In genomic region chr12:4421590-4422031, GRCh38 we compare ENCODE assay signal across 8 cellular contexts. TPM values are rescaled to one million over a fixed set of nuclear protein-coding genes. Genes with fewer than 3 reads are reported as not detected.
DNase-seq lines count a peak whose midpoint lies in the region; ATAC-seq, FAIRE-seq and TF ChIP-seq lines count a peak whose summit lies in the region.

No MANE protein-coding gene starts in this region.

- FAIRE-seq in K562 (lab: Jason Lieb, UNC) (peak; percentile 78), urothelium cell line (lab: Jason Lieb, UNC) (peak; percentile 96)

- TF ChIP-seq EP300 in K562 (IDR thresholded peaks at IDR 0.05; ENCODE audit: low read length) = no peak

- intact Hi-C loops in K562 (cut with micrococcal nuclease) = loop anchor here (5.0 kb wide), 1 partner anchor 34 kb away; no protein-coding TSS in a partner anchor

- no peak overlapping the region for H3K4me2 ChIP-seq in K562 (ENCODE audit: insufficient read depth, low read length)

- in situ Hi-C loops in K562 (cut with MboI) = no loop called here

- no peaks in the 10 kb centered on the region for H3K36me3 ChIP-seq in K562 (ENCODE audit: control insufficient read depth, insufficient read depth, low read length)

- no peaks in the 10 kb centered on the region for H3K9me3 ChIP-seq in K562 (replicated peaks; ENCODE audit: control insufficient read depth, insufficient read depth, low read depth, low read length)

- no peak overlapping the region for H3K27ac ChIP-seq in K562 (ENCODE audit: extremely low read depth, low read depth, low read length)

- POLR2A ChIA-PET in K562 (lab: Yijun Ruan, JAX) = no interaction called here

- no peaks in the 10 kb centered on the region for H3K9me1 ChIP-seq in K562 (ENCODE audit: control insufficient read depth, insufficient read depth, low read length)

- CTCF ChIA-PET in K562 (lab: Yijun Ruan, JAX; ENCODE audit: low intra/inter-chr PET ratio) = interaction anchor here (1.1 kb wide), 1 partner anchor 105 kb away, joined by 3 read pairs; no protein-coding TSS in a partner anchor

- ATAC-seq in K562 (peak; percentile 69), GM18520 (IDR thresholded peaks at IDR 0.05; ENCODE audit: unreplicated experiment) (no peak), GM21737 (IDR thresholded peaks at IDR 0.05; ENCODE audit: unreplicated experiment) (no peak)

- TF ChIP-seq POLR2A in K562 (conservative IDR thresholded peaks at IDR 0.05) = no peak

- H3K4me1 ChIP-seq in K562 (replicated peaks in 1 of 2; ENCODE audit: control insufficient read depth in 2 of 2, insufficient read depth in 2 of 2, low read length in 2 of 2) = no peaks in the 10 kb centered on the region

- no peak overlapping the region for H3K9ac ChIP-seq in K562 (ENCODE audit: insufficient read depth in 1 of 2, low read depth in 2 of 2, low read length in 2 of 2)

- no peak overlapping the region for H3K4me3 ChIP-seq in K562

- 33% methylated on average over 3 of the region's 4 CpGs for WGBS in K562 (ENCODE audit: insufficient coverage, low coverage, missing lambda C conversion rate)

- TF ChIP-seq RAD21 in K562 (CRISPR knock-in tag; conservative IDR thresholded peaks at IDR 0.05 in 1 of 2, IDR thresholded peaks at IDR 0.05 in 1 of 2) = peak; percentile 11 to 49; a peak in 2 of 4 replicates

- H3K79me2 ChIP-seq in K562 (ENCODE audit: control insufficient read depth, insufficient read depth, low read length) = no peaks in the 10 kb centered on the region

- H2AFZ ChIP-seq in K562 (ENCODE audit: low read depth, low read length) = no peak overlapping the region

- peaks cover 8 to 33% of the 10 kb centered on the region in 2 experiments; a peak in 4 of 5 replicates for H3K27me3 ChIP-seq in K562 (ENCODE audit: control insufficient read depth in 2 of 2, insufficient read depth in 2 of 2, low read length in 2 of 2)

- H4K20me1 ChIP-seq in K562 (replicated peaks; ENCODE audit: control insufficient read depth, insufficient read depth, low read length) = no peaks in the 10 kb centered on the region

- TF ChIP-seq CTCF in GM20000 (IDR thresholded peaks at IDR 0.05; ENCODE audit: extremely low read depth, missing control alignments) (peak; percentile 25), K562 (IDR thresholded peaks at IDR 0.05 in 2 of 3, conservative IDR thresholded peaks at IDR 0.05 in 1 of 3; ENCODE audit: insufficient read depth in 2 of 3, low read depth in 1 of 3, low read length in 3 of 3) (peak; percentile 44 to 60 (median 52); a peak in 5 of 6 replicates)

- no TSS peak for BruUV-seq in K562 (replicated peaks; lab: Mats Ljungman, UMichigan)

- DNase-seq in COLO829 (ENCODE audit: low spot score) (peak; percentile 51), GM20000 (ENCODE audit: low spot score) (peak; percentile 84), NCI-H748 (lab: John Stamatoyannopoulos, UW; ENCODE audit: unreplicated experiment) (peak; percentile 35), K562 (ENCODE audit: extremely low read depth in 1 of 4, low spot score in 3 of 4) (peak; percentile 50 to 65 (median 62)), kidney tubule cell (ENCODE audit: low spot score) (peak; percentile 44), urothelium cell line (ENCODE audit: low spot score) (peak; percentile 73)

TF ChIP-seq in K562, 482 proteins besides CTCF, POLR2A, EP300 and RAD21 (continues in another document):
- TF ChIP-seq SP1 (CRISPR knock-in tag; IDR thresholded peaks at IDR 0.05) (no peak), EP400 (IDR thresholded peaks at IDR 0.05) (no peak), THAP7 (CRISPR knock-in tag; IDR thresholded peaks at IDR 0.05) (no peak), CHD2 (IDR thresholded peaks at IDR 0.05; ENCODE audit: low read depth, low read length) (no peak), SPI1 (IDR thresholded peaks at IDR 0.05; ENCODE audit: borderline replicate concordance, low read depth, low read length) (no peak), TCF7 (IDR thresholded peaks at IDR 0.05; ENCODE audit: borderline replicate concordance) (no peak), WHSC1 (IDR thresholded peaks at IDR 0.05; ENCODE audit: low read length) (no peak), USF1 (CRISPR knock-in tag; IDR thresholded peaks at IDR 0.05) (no peak), GTF2B (IDR thresholded peaks at IDR 0.05; ENCODE audit: extremely low read depth, insufficient read length) (no peak), POLR2G (IDR thresholded peaks at IDR 0.05; ENCODE audit: low read depth, low read length) (no peak), SMAD4 (CRISPR knock-in tag; conservative IDR thresholded peaks at IDR 0.05) (no peak), DLX4 (CRISPR knock-in tag; IDR thresholded peaks at IDR 0.05) (no peak), E2F5 (CRISPR knock-in tag; IDR thresholded peaks at IDR 0.05) (no peak), CHCHD3 (CRISPR knock-in tag; IDR thresholded peaks at IDR 0.05) (no peak), NCOA4 (IDR thresholded peaks at IDR 0.05; ENCODE audit: partially characterized antibody) (no peak), ZSCAN32 (CRISPR knock-in tag; IDR thresholded peaks at IDR 0.05) (no peak)

RNA-seq across cellular contexts. Expression of gene FGF6, which starts 24.0 kb away (rescaled TPM):
- total RNA-seq in K562 (2011; cell fraction: chromatin; rRNA removed; ENCODE audit: low replicate concordance) = not detected in 2 replicates
- total RNA-seq in K562 (2011; cell fraction: nucleolus; rRNA removed) = not detected in 2 replicates
- total RNA-seq in K562 (2011; cell fraction: nucleoplasm; rRNA removed) = not detected in 2 replicates
- total RNA-seq in K562 (2014; rRNA removed) = not detected in 2 replicates
- not detected in 2 replicates for total RNA-seq in K562 (2014; rRNA removed; fragmentation: Illumina TruSeq; extraction: Trizol)
- total RNA-seq in K562 (2015; rRNA removed; fragmentation: Illumina TruSeq; extraction: Trizol) = not detected in 2 replicates
- total RNA-seq in K562 (2021) = not detected in 2 replicates
- 0.14 TPM in 1 of 2 replicates, not detected in the other for polyA plus RNA-seq in K562 (2011; rRNA removed)
- polyA plus RNA-seq in K562 (2011; cell fraction: cytosol; rRNA removed) = not detected in 2 replicates
- 0.33 TPM in 1 of 2 replicates, not detected in the other for polyA plus RNA-seq in K562 (2011; cell fraction: nucleus; rRNA removed)
- polyA plus RNA-seq in K562 (2012) = not detected in 2 replicates
- not detected in 2 replicates for polyA plus RNA-seq in K562 (2014; fragmentation: Illumina TruSeq; extraction: Trizol)
- not detected for polyA plus RNA-seq in K562 (2014; fragmentation: Nextera tagmentation; extraction: Ambion mirVana)
- not detected in 2 replicates for polyA plus RNA-seq in K562 (2014; rRNA removed)
- not detected in 2 replicates for polyA minus RNA-seq in K562 (2011; rRNA and poly(A)+ RNA removed)
- polyA minus RNA-seq in K562 (2011; cell fraction: cytosol; rRNA and poly(A)+ RNA removed) = not detected in 2 replicates
- not detected in 2 replicates for polyA minus RNA-seq in K562 (2011; cell fraction: nucleus; rRNA and poly(A)+ RNA removed)

RNA-seq across cellular contexts. Expression of gene FGF23, which starts 42.1 kb away (rescaled TPM):
- 0.18 and 0.30 TPM in 2 replicates for total RNA-seq in K562 (2011; cell fraction: chromatin; rRNA removed; ENCODE audit: low replicate concordance)
- 0.13 and 0.33 TPM in 2 replicates for total RNA-seq in K562 (2011; cell fraction: nucleolus; rRNA removed)
- total RNA-seq in K562 (2011; cell fraction: nucleoplasm; rRNA removed) = 0.23 TPM in 1 of 2 replicates, not detected in the other
- total RNA-seq in K562 (2014; rRNA removed) (not detected in 2 replicates), K562 (2014; rRNA removed; fragmentation: Illumina TruSeq; extraction: Trizol) (not detected in 2 replicates), K562 (2015; rRNA removed; fragmentation: Illumina TruSeq; extraction: Trizol) (not detected in 2 replicates), K562 (2021) (not detected in 2 replicates)
- polyA plus RNA-seq in K562 (2011; rRNA removed) (0.32 and 0.38 TPM in 2 replicates), K562 (2014; fragmentation: Illumina TruSeq; extraction: Trizol) (not detected in 2 replicates), K562 (2014; fragmentation: Nextera tagmentation; extraction: Ambion mirVana) (not detected), K562 (2014; rRNA removed) (not detected in 2 replicates)
- polyA plus RNA-seq in K562 (2011; cell fraction: cytosol; rRNA removed) = 0.28 and 0.31 TPM in 2 replicates
- 0.25 and 0.50 TPM in 2 replicates for polyA plus RNA-seq in K562 (2011; cell fraction: nucleus; rRNA removed)
- 0.07 TPM in 1 of 2 replicates, not detected in the other for polyA plus RNA-seq in K562 (2012)
- polyA minus RNA-seq in K562 (2011; rRNA and poly(A)+ RNA removed) = 0.21 TPM in 2 replicates
- not detected in 2 replicates for polyA minus RNA-seq in K562 (2011; cell fraction: cytosol; rRNA and poly(A)+ RNA removed)
- polyA minus RNA-seq in K562 (2011; cell fraction: nucleus; rRNA and poly(A)+ RNA removed) = 0.11 and 0.13 TPM in 2 replicates
